In the genomic region with DNA sequence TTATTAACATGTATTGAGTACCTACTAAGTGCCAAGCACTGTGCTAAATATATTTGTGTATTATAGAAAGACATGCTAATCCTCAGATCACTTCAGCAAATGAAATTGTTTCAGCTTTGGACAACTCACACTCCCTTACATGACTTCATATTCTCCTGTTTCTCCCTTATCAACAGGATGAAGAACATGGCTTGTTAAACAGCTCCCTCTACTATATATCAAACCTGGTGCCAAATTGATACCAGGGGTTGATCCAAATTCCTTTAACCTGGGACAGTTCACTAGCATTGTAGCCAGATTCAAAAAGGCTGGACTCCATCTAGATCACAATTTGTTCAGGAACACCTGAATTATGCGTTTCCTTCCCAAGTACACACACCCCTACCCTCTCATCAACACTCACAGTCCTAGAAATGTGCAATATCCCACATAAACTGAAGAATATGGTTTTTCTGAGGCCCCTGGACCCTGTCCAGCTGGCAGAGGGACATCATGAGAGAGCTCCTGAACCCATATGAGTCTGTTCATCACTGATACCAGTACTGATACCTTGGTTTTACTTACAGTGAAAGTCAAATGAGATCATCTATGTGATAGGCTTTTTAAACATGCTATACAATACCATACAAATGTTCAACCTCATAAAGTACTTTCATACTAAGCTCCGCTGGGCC, we compare ENCODE assay signal across 16 cellular contexts. TPM values are rescaled to one million over a fixed set of nuclear protein-coding genes. Genes with fewer than 3 reads are reported as not detected.
DNase-seq lines count a peak whose midpoint lies in the region; ATAC-seq, FAIRE-seq and TF ChIP-seq lines count a peak whose summit lies in the region.
"Had no signal": no experiment of that assay in that cellular context is flagged by ENCODE, and none has a peak within 500 bp of the region (broad histone marks: within the 10 kb centered on the region; RNA-seq: fewer than 3 reads in every experiment).

No MANE protein-coding gene starts in this region.

- no peak overlapping the region for H3K18ac ChIP-seq in trophoblast cell (ENCODE audit: low read length)

- H3K4me1 ChIP-seq in adrenal gland (replicated peaks in 1 of 2): peaks cover 8 to 28% of the 10 kb centered on the region in 2 donors
- peaks cover 0 to 47% (median 11%) of the 10 kb centered on the region in 12 donors for H3K4me1 ChIP-seq in heart left ventricle
- H3K4me1 ChIP-seq in trophoblast cell (ENCODE audit: control insufficient read depth in 1 of 2, insufficient read depth in 2 of 2, low read length in 2 of 2): peaks cover 2 to 9% of the 10 kb centered on the region in 2 experiments
- no peaks in the 10 kb centered on the region for H3K4me1 ChIP-seq in smooth muscle cell (ENCODE audit: low read depth)
- H3K4me1 ChIP-seq: psoas muscle had no signal

- H3K79me1 ChIP-seq in trophoblast cell (ENCODE audit: low read length): peaks cover 2% of the 10 kb centered on the region

- no peak overlapping the region for H4K12ac ChIP-seq in trophoblast cell (ENCODE audit: low read depth, low read length)

- peak overlapping the region; percentile 76 for H2BK120ac ChIP-seq in trophoblast cell (ENCODE audit: insufficient read depth, low read length, poor library complexity)

- FAIRE-seq in frontal cortex (lab: Jason Lieb, UNC): no peak
- FAIRE-seq: HTR-8/SVneo had no signal

- peak overlapping the region; percentile 2 for H4K91ac ChIP-seq in trophoblast cell (ENCODE audit: low read depth, low read length)

- no peaks in the 10 kb centered on the region for H3F3A ChIP-seq in smooth muscle cell (ENCODE audit: low read depth)

- H2AFZ ChIP-seq in trophoblast cell (ENCODE audit: insufficient read depth, low read length, poor library complexity): no peak overlapping the region
- H2AFZ ChIP-seq in smooth muscle cell (ENCODE audit: low read depth): no peak overlapping the region

- H3K14ac ChIP-seq in trophoblast cell (ENCODE audit: low read length): peak overlapping the region; percentile 11

- DNase-seq in GM12865 (ENCODE audit: low read depth) (peak; percentile 4), adrenal gland (no peak), heart left ventricle (peak in 1 of 5 donors; percentile 48), trophoblast cell (no peak), NCI-H1436 treated with DMSO at 0.1 percent for 48 hours (lab: John Stamatoyannopoulos, UW) (no peak), smooth muscle cell (lab: John Stamatoyannopoulos, UW; ENCODE audit: unreplicated experiment) (no peak), frontal cortex (ENCODE audit: low spot score in 2 of 2) (no peak), superior temporal gyrus (ENCODE audit: extremely low spot score) (no peak)
- DNase-seq: cerebellar nuclear complex; naive thymus-derived CD4-positive, alpha-beta T cell; NCI-H2029; NCI-H510A treated with DMSO at 0.1 percent for 48 hours; SHP77 treated with DMSO at 0.1 percent for 48 hours; T-helper 9 cell had no signal

- TF ChIP-seq CTCF in GM12865 (IDR thresholded peaks at IDR 0.05; ENCODE audit: insufficient read depth, low read depth, low read length, missing control alignments) (no peak), adrenal gland (IDR thresholded peaks at IDR 0.05) (no peak), heart left ventricle (IDR thresholded peaks at IDR 0.05) (no peak), smooth muscle cell (IDR thresholded peaks at IDR 0.05; ENCODE audit: borderline replicate concordance, insufficient read depth, poor library complexity, severe bottlenecking) (no peak)

- peak; percentile 47 to 83 (median 62) for ATAC-seq in heart left ventricle
- ATAC-seq: naive thymus-derived CD4-positive, alpha-beta T cell had no signal

- TF ChIP-seq POLR2A in adrenal gland (IDR thresholded peaks at IDR 0.05): no peak
- no peak for TF ChIP-seq POLR2A in heart left ventricle (IDR thresholded peaks at IDR 0.05)

- no peaks in the 10 kb centered on the region for H3K9me3 ChIP-seq in adrenal gland (replicated peaks in 1 of 3)
- no peaks in the 10 kb centered on the region for H3K9me3 ChIP-seq in heart left ventricle
- H3K9me3 ChIP-seq in trophoblast cell (ENCODE audit: insufficient read depth, low read depth, low read length): no peaks in the 10 kb centered on the region
- H3K9me3 ChIP-seq in smooth muscle cell (replicated peaks; ENCODE audit: low read depth): no peaks in the 10 kb centered on the region
- H3K9me3 ChIP-seq: psoas muscle had no signal

- H3K27ac ChIP-seq in adrenal gland: peak overlapping the region; percentile 1 to 82 (median 41)
- H3K27ac ChIP-seq in heart left ventricle: peak overlapping the region in 11 of 12 donors; percentile 8 to 82 (median 35)
- H3K27ac ChIP-seq in trophoblast cell (ENCODE audit: low read depth, low read length): no peak overlapping the region
- no peak overlapping the region for H3K27ac ChIP-seq in smooth muscle cell (ENCODE audit: low read depth)
- H3K27ac ChIP-seq: psoas muscle had no signal

- no peak overlapping the region for H3K4ac ChIP-seq in trophoblast cell (ENCODE audit: low read depth, low read length)

- H3K23ac ChIP-seq in trophoblast cell (ENCODE audit: low read length): no peak overlapping the region

- no peak overlapping the region for H3K4me2 ChIP-seq in trophoblast cell (ENCODE audit: low read length)
- H3K4me2 ChIP-seq in smooth muscle cell: no peak overlapping the region

- H3K79me2 ChIP-seq in trophoblast cell (ENCODE audit: control insufficient read depth, insufficient read depth, low read length, poor library complexity): no peaks in the 10 kb centered on the region
- H3K79me2 ChIP-seq in smooth muscle cell (ENCODE audit: low read depth): no peaks in the 10 kb centered on the region

- H3K36me3 ChIP-seq in adrenal gland (replicated peaks in 1 of 2): no peaks in the 10 kb centered on the region
- H3K36me3 ChIP-seq in heart left ventricle: no peaks in the 10 kb centered on the region
- H3K36me3 ChIP-seq in trophoblast cell (ENCODE audit: control insufficient read depth in 1 of 2, insufficient read depth in 2 of 2, low read length in 2 of 2): no peaks in the 10 kb centered on the region
- H3K36me3 ChIP-seq in smooth muscle cell (ENCODE audit: low read depth): no peaks in the 10 kb centered on the region

- H3K9ac ChIP-seq in trophoblast cell (ENCODE audit: low read length): no peak overlapping the region
- no peak overlapping the region for H3K9ac ChIP-seq in smooth muscle cell (ENCODE audit: low read depth)

- no peak overlapping the region for H4K8ac ChIP-seq in trophoblast cell (ENCODE audit: low read depth, low read length)

- H2AK5ac ChIP-seq in trophoblast cell (ENCODE audit: low read length): no peak overlapping the region

- 89 to 92% (median 90%) methylated on average over 2 of the region's 2 CpGs for WGBS in adrenal gland, 4 donors
- 80 to 87% (median 82%) methylated on average over 2 of the region's 2 CpGs for WGBS in heart left ventricle, 4 donors
- no CpG with 5 or more reads among the region's 2 CpGs for WGBS in trophoblast cell (ENCODE audit: extremely low coverage, insufficient coverage, insufficient read length)
- WGBS in smooth muscle cell (ENCODE audit: low lambda C conversion rate): 95% methylated on average over 2 of the region's 2 CpGs

- peak overlapping the region; percentile 27 for H2BK12ac ChIP-seq in trophoblast cell (ENCODE audit: low read length)

- H3K27me3 ChIP-seq in adrenal gland (no peaks in the 10 kb centered on the region), heart left ventricle (no peaks in the 10 kb centered on the region), trophoblast cell (ENCODE audit: insufficient read depth, low read length) (no peaks in the 10 kb centered on the region), smooth muscle cell (ENCODE audit: low read depth) (no peaks in the 10 kb centered on the region)

- intact Hi-C loops in adrenal gland (cut with DNase I) (no loop called here), heart left ventricle (cut with DNase I) (loop anchor here in 4 of 10 donors (5.0 to 10.0 kb wide), 6 partner anchors 46 to 108 kb away; a partner anchor contains a TSS)

- no peak overlapping the region for H3K4me3 ChIP-seq in GM12865 (ENCODE audit: low read depth, low read length)
- no peak overlapping the region for H3K4me3 ChIP-seq in adrenal gland
- no peak overlapping the region for H3K4me3 ChIP-seq in heart left ventricle
- H3K4me3 ChIP-seq in trophoblast cell (ENCODE audit: low read depth, low read length): no peak overlapping the region
- H3K4me3 ChIP-seq in smooth muscle cell: no peak overlapping the region
- H3K4me3 ChIP-seq: psoas muscle had no signal

- H4K20me1 ChIP-seq in smooth muscle cell (ENCODE audit: low read depth): no peaks in the 10 kb centered on the region

- no peak overlapping the region for H2BK5ac ChIP-seq in trophoblast cell (ENCODE audit: low read depth, low read length, poor library complexity)

RNA-seq across cellular contexts. Expression of a gene that starts 47.0 kb away (rescaled TPM):
- total RNA-seq in adrenal gland (100 to 1,000 TPM in 2 of 8 donors, 10 to 100 TPM in 6; 35.8 to 112 (median 68.3) TPM), heart left ventricle (100 to 1,000 TPM in 7 of 9 donors, 10 to 100 TPM in 2; 74.0 to 236 (median 120) TPM), smooth muscle cell (0.76 and 1.1 TPM in 2 replicates), frontal cortex (40.8 TPM)
- polyA plus RNA-seq in adrenal gland (100 to 1,000 TPM in 1 of 3 donors, 10 to 100 TPM in 2; 53.6 to 189 (median 67.1) TPM), heart left ventricle (100 to 1,000 TPM in 1 of 2 donors, 10 to 100 TPM in 1; 95.2 to 134 TPM), smooth muscle cell (1.2 TPM in 1 of 2 replicates, not detected in the other)
- polyA plus RNA-seq in trophoblast cell (2013): 0.35 and 0.42 TPM in 2 replicates
- total RNA-seq: naive thymus-derived CD4-positive, alpha-beta T cell had no signal
- polyA plus RNA-seq: naive thymus-derived CD4-positive, alpha-beta T cell had no signal

Comparison
In these comparisons a context has a peak if more than half of its experiments do, and no peak if none do; other contexts are left out.
1. H3K27ac ChIP-seq: peak in adrenal gland (5 of 5) and heart left ventricle (11 of 12); none in trophoblast cell (single experiment) and smooth muscle cell (single experiment).
2. RNA of a gene that starts 47.0 kb away (total RNA-seq): 74.0 to 236 TPM in heart left ventricle, 35.8 to 112 TPM in adrenal gland and 40.8 TPM in frontal cortex (single experiment); 0.76 to 1.1 TPM in smooth muscle cell; every median in the first group is over 10 times any median in the second.